Comparison of ENCODE assay signal across 16 cellular contexts in genomic region chr10:102542800-102543418, GRCh38. TPM values are rescaled to one million over a fixed set of nuclear protein-coding genes. Genes with fewer than 3 reads are reported as not detected.
A peak's percentile ranks its signal among the peaks of the same experiment; 100 is the strongest.
DNase-seq lines count a peak whose midpoint lies in the region; FAIRE-seq and TF ChIP-seq lines count a peak whose summit lies in the region.
"Had no signal": no experiment of that assay in that cellular context is flagged by ENCODE, and none has a peak within 500 bp of the region (broad histone marks: within the 10 kb centered on the region; RNA-seq: fewer than 3 reads in every experiment).

No MANE protein-coding gene starts in this region.

- H3K9me3 ChIP-seq in AG04450 (ENCODE audit: control insufficient read depth, insufficient read depth, low read length) (no peaks in the 10 kb centered on the region), small intestine (ENCODE audit: control insufficient read depth, low read depth) (no peaks in the 10 kb centered on the region)
- H3K9me3 ChIP-seq: adrenal gland, BLaER1, neutrophil had no signal

- H3K27me3 ChIP-seq in AG04450 (ENCODE audit: control insufficient read depth, insufficient read depth, low read length) (no peaks in the 10 kb centered on the region), small intestine (ENCODE audit: control insufficient read depth in 2 of 2, insufficient read depth in 2 of 2, low read length in 2 of 2) (no peaks in the 10 kb centered on the region)
- H3K27me3 ChIP-seq: adrenal gland, BLaER1, neutrophil had no signal

- 82 to 90% (median 83%) methylated on average over 8 of the region's 8 CpGs for WGBS in small intestine, 3 donors

- no peak for FAIRE-seq in small intestine (lab: Jason Lieb, UNC)

- H3K27ac ChIP-seq in AG04450 (ENCODE audit: low read depth, low read length) (peak overlapping the region; percentile 85), small intestine (ENCODE audit: low read depth in 1 of 2, low read length in 1 of 2) (no peak overlapping the region)
- H3K27ac ChIP-seq: adrenal gland, BLaER1, neutrophil, SK-N-MC had no signal

- peaks cover 0 to 4% of the 10 kb centered on the region in 2 donors for H3K4me1 ChIP-seq in small intestine (ENCODE audit: control insufficient read depth in 2 of 2, insufficient read depth in 1 of 2, low read depth in 1 of 2, low read length in 1 of 2)

- no peak overlapping the region for H3K4me3 ChIP-seq in AG04450 (ENCODE audit: low read depth, low read length)
- no peak overlapping the region for H3K4me3 ChIP-seq in fibroblast of the aortic adventitia (ENCODE audit: low read depth, low read length)
- no peak overlapping the region for H3K4me3 ChIP-seq in small intestine (ENCODE audit: low read depth in 1 of 2, low read length in 2 of 2)
- H3K4me3 ChIP-seq: adrenal gland, BLaER1, SK-N-MC had no signal

- H3K36me3 ChIP-seq in small intestine (ENCODE audit: control insufficient read depth in 2 of 2, insufficient read depth in 2 of 2, low read length in 2 of 2): no peaks in the 10 kb centered on the region
- H3K36me3 ChIP-seq: adrenal gland, neutrophil had no signal

- POLR2A ChIA-PET in AG04450 (lab: Yijun Ruan, JAX): interaction anchor here (0.6 kb wide), 1 partner anchor 124 kb away, joined by 3 read pairs; no protein-coding TSS in a partner anchor

- CTCF ChIA-PET in AG04450 (lab: Charles Lee): interaction anchor here (0.7 kb wide), 1 partner anchor 37 kb away, joined by 5 read pairs; no protein-coding TSS in a partner anchor

- DNase-seq in AG04450 (ENCODE audit: low read depth, low spot score): peak; percentile 43
- peak; percentile 56 for DNase-seq in ELR (ENCODE audit: low read depth)
- DNase-seq in amniotic stem cell (lab: John Stamatoyannopoulos, UW): peak; percentile 17
- peak; percentile 50 for DNase-seq in fibroblast of the aortic adventitia (ENCODE audit: low read depth)
- DNase-seq in small intestine: no peak
- DNase-seq in GM03348 (ENCODE audit: low spot score): no peak
- DNase-seq in hypothalamus (lab: John Stamatoyannopoulos, UW): no peak
- DNase-seq: activated T-cell treated with anti-CD3 and anti-CD28 coated beads, Interleukin-2, amount 50 U/mL, for 1 hour; adrenal gland; kidney glomerular epithelial cell; NCI-H1048; NCI-H2081; NCI-H526 had no signal

- TF ChIP-seq CTCF in AG04450 (IDR thresholded peaks at IDR 0.05; ENCODE audit: low read depth, low read length) (no peak), fibroblast of the aortic adventitia (IDR thresholded peaks at IDR 0.05; ENCODE audit: insufficient read depth, low read length) (no peak)

RNA-seq across cellular contexts. Expression of gene SUFU, which starts 39.1 kb away (rescaled TPM):
- 11.0 and 13.2 TPM in 2 replicates for polyA plus RNA-seq in AG04450 (2011; rRNA removed)
- 18.2 and 23.7 TPM in 2 replicates for polyA minus RNA-seq in AG04450 (2011; rRNA and poly(A)+ RNA removed)
- 3.3 and 4.8 TPM in 2 replicates for total RNA-seq in fibroblast of the aortic adventitia (ENCODE audit: low replicate concordance)
- polyA plus RNA-seq in small intestine: 1 to 10 TPM; 2.2 to 5.0 (median 3.1) TPM

RNA-seq across cellular contexts. Expression of gene ACTR1A, which starts 40.4 kb away (rescaled TPM):
- 164 and 192 TPM in 2 replicates for polyA plus RNA-seq in AG04450 (2011; rRNA removed)
- 219 and 281 TPM in 2 replicates for polyA minus RNA-seq in AG04450 (2011; rRNA and poly(A)+ RNA removed)
- 103 and 105 TPM in 2 replicates for total RNA-seq in fibroblast of the aortic adventitia (ENCODE audit: low replicate concordance)
- polyA plus RNA-seq in small intestine: 10 to 100 TPM; 66.7 to 68.1 (median 67.8) TPM

Comparison
In these comparisons a context has a peak if more than half of its experiments do, and no peak if none do; other contexts are left out.
1. DNase-seq: peak in AG04450 (single experiment), ELR (single experiment), amniotic stem cell (single experiment) and fibroblast of the aortic adventitia (single experiment); none in small intestine (single experiment), GM03348 (single experiment) and hypothalamus (0 of 51).